Comparison of ENCODE assay signal across 1 cellular context in the genomic region with DNA sequence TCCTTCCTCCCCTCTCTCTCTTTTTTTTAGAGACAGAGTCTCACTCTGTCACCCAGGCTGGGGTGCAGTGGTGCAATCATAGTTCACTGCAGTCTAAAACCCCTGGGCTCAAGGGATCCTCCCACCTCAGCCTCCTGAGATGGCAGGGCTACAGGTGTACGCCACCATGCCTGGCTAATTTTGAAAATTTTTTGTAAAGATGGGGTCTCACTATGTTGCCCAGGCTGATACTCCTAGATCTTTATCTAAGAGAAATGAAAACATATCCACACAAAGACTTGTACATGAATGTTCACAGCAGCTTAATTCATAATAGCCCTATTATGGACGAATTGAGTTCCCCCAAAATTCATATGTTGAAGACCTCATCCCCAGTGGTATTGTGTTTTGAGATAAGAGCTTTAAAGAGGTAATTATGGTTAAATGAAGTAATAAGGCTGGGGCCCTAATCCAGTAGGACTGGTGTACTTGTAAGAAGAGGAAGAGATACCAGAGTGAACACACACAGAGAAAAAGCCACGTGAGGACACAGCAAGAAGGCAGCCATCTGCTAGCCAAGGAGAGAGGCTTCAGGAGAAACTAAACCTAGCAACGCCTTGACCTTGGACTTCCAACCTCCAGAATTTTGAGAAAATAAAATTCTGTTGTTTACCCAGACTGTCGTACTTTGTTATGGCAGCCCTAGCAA.
A peak's percentile ranks its signal among the peaks of the same experiment; 100 is the strongest.
TF ChIP-seq lines count a peak whose summit lies in the region.

No MANE protein-coding gene starts in this region.

TF ChIP-seq in K562, 482 proteins besides CTCF, POLR2A, EP300 and RAD21:
- no peak for TF ChIP-seq ZBTB1 (CRISPR knock-in tag; IDR thresholded peaks at IDR 0.05; ENCODE audit: borderline replicate concordance, low read depth)
- TF ChIP-seq ZSCAN29 (IDR thresholded peaks at IDR 0.05), result no peak
- TF ChIP-seq ZNF121 (CRISPR knock-in tag; conservative IDR thresholded peaks at IDR 0.05), result peak; percentile 91
- TF ChIP-seq FOXJ2 (tag; IDR thresholded peaks at IDR 0.05), result no peak
- TF ChIP-seq, protein P1, sequence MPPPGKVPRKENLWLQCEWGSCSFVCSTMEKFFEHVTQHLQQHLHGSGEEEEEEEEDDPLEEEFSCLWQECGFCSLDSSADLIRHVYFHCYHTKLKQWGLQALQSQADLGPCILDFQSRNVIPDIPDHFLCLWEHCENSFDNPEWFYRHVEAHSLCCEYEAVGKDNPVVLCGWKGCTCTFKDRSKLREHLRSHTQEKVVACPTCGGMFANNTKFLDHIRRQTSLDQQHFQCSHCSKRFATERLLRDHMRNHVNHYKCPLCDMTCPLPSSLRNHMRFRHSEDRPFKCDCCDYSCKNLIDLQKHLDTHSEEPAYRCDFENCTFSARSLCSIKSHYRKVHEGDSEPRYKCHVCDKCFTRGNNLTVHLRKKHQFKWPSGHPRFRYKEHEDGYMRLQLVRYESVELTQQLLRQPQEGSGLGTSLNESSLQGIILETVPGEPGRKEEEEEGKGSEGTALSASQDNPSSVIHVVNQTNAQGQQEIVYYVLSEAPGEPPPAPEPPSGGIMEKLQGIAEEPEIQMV (tag; conservative IDR thresholded peaks at IDR 0.05; ENCODE audit: low read depth), result no peak
